In genomic region chr5:180291943-180292831, GRCh38 we compare ENCODE assay signal across 8 cellular contexts. TPM values are rescaled to one million over a fixed set of nuclear protein-coding genes. Genes with fewer than 3 reads are reported as not detected.
DNase-seq lines count a peak whose midpoint lies in the region; ATAC-seq and TF ChIP-seq lines count a peak whose summit lies in the region.

MAPK9 (minus strand) TSS chr5:180292083; CDS start chr5:180280561, 11,522 bp downstream.

- ATAC-seq in HG03354 (IDR thresholded peaks at IDR 0.05; ENCODE audit: poor library complexity, severe bottlenecking, unreplicated experiment): peak; percentile 85
- ATAC-seq in activated CD8-positive, alpha-beta T cell treated with anti-CD3 and anti-CD28 coated beads, Interleukin-2, amount 10 ng/mL, durations not matched to agents 7 days and 5 days: peak; percentile 87

- H3K36me3 ChIP-seq in BJ (ENCODE audit: control insufficient read depth, insufficient read depth, low read length): no peaks in the 10 kb centered on the region; the same call in 1 of the 2 replicates

- H3K4me3 ChIP-seq in BJ (ENCODE audit: low read depth, low read length): peak within 1 kb of the TSS; percentile 70

- POLR2A ChIA-PET in BJ (lab: Charles Lee): no interaction called here
- POLR2A ChIA-PET in activated CD8-positive, alpha-beta T cell treated with anti-CD3 and anti-CD28 coated beads, Interleukin-2, amount 10 ng/mL, durations not matched to agents 7 days and 5 days (lab: Charles Lee): interaction anchor here (0.6 kb wide), 2 partner anchors 9 to 470 kb away, joined by 4 read pairs; no protein-coding TSS in a partner anchor

- TF ChIP-seq POLR2A in GM19099 (IDR thresholded peaks at IDR 0.05; ENCODE audit: extremely low read depth, insufficient read length, low read depth): peak; percentile 58

- no peaks in the 10 kb centered on the region for H3K27me3 Mint-ChIP-seq in activated CD8-positive, alpha-beta T cell treated with anti-CD3 and anti-CD28 coated beads, Interleukin-2, amount 10 ng/mL, durations not matched to agents 7 days and 5 days (ENCODE audit: low read depth)

- CTCF ChIA-PET in BJ (lab: Yijun Ruan, JAX): interaction anchor here (0.6 to 8.9 kb wide), 14 partner anchors 11 to 314 kb away, joined by 3 to 186 read pairs (median 16); partner anchors contain the start of gene GFPT2
- CTCF ChIA-PET in activated CD8-positive, alpha-beta T cell treated with anti-CD3 and anti-CD28 coated beads, Interleukin-2, amount 10 ng/mL, durations not matched to agents 7 days and 5 days (lab: Charles Lee): interaction anchor here (0.8 to 4.6 kb wide), 11 partner anchors 10 to 179 kb away, joined by 3 to 100 read pairs (median 5); no protein-coding TSS in a partner anchor

- no peak for DNase-seq in BJ (ENCODE audit: low read depth)
- peak; percentile 89 for DNase-seq in NCI-H748 (lab: John Stamatoyannopoulos, UW; ENCODE audit: unreplicated experiment)
- peak; percentile 85 for DNase-seq in activated CD8-positive, alpha-beta T cell treated with anti-CD3 and anti-CD28 coated beads, Interleukin-2, amount 10 ng/mL, durations not matched to agents 7 days and 5 days
- peak; percentile 80 for DNase-seq in effector CD4-positive, alpha-beta T cell
- DNase-seq in lung microvascular endothelial cell (ENCODE audit: low read depth in 2 of 2): peak; percentile 77 to 84
- DNase-seq in stimulated activated CD4-positive, alpha-beta T cell treated with anti-CD3 and anti-CD28 coated beads, TNF-alpha, amount 100 ng/mL, for 4 hours (ENCODE audit: low read depth in 3 of 3): peak; percentile 70 to 83 (median 74)

- no peaks in the 10 kb centered on the region for H3K27me3 ChIP-seq in BJ (ENCODE audit: control insufficient read depth, insufficient read depth, low read length)

- H3K4me3 Mint-ChIP-seq in activated CD8-positive, alpha-beta T cell treated with anti-CD3 and anti-CD28 coated beads, Interleukin-2, amount 10 ng/mL, durations not matched to agents 7 days and 5 days: peak within 1 kb of the TSS; percentile 90

- H3K36me3 Mint-ChIP-seq in activated CD8-positive, alpha-beta T cell treated with anti-CD3 and anti-CD28 coated beads, Interleukin-2, amount 10 ng/mL, durations not matched to agents 7 days and 5 days (ENCODE audit: low read depth): peaks cover 7% of the 10 kb centered on the region

- H3K4me1 Mint-ChIP-seq in activated CD8-positive, alpha-beta T cell treated with anti-CD3 and anti-CD28 coated beads, Interleukin-2, amount 10 ng/mL, durations not matched to agents 7 days and 5 days (ENCODE audit: low read depth): peaks cover 37% of the 10 kb centered on the region

- H3K27ac Mint-ChIP-seq in activated CD8-positive, alpha-beta T cell treated with anti-CD3 and anti-CD28 coated beads, Interleukin-2, amount 10 ng/mL, durations not matched to agents 7 days and 5 days: peak within 1 kb of the TSS; percentile 98

- TF ChIP-seq CTCF in BJ (IDR thresholded peaks at IDR 0.05; ENCODE audit: insufficient read depth, low read depth, low read length): no peak

- H3K9me3 Mint-ChIP-seq in activated CD8-positive, alpha-beta T cell treated with anti-CD3 and anti-CD28 coated beads, Interleukin-2, amount 10 ng/mL, durations not matched to agents 7 days and 5 days (ENCODE audit: insufficient read depth): no peaks in the 10 kb centered on the region

RNA-seq across cellular contexts. Expression of gene MAPK9, which starts in this region (rescaled TPM):
- 31.6 and 35.0 TPM in 2 replicates for polyA plus RNA-seq in BJ (2011; rRNA removed)
- polyA minus RNA-seq in BJ (2011; rRNA and poly(A)+ RNA removed): 22.7 and 25.0 TPM in 2 replicates
- 10 to 100 TPM; 42.6 to 44.6 TPM for total RNA-seq in activated CD8-positive, alpha-beta T cell treated with anti-CD3 and anti-CD28 coated beads, Interleukin-2, amount 10 ng/mL, durations not matched to agents 7 days and 5 days
- total RNA-seq in lung microvascular endothelial cell: 13.5 and 23.0 TPM in 2 replicates
